Comparison of ENCODE assay signal across 9 cellular contexts in the genomic region with DNA sequence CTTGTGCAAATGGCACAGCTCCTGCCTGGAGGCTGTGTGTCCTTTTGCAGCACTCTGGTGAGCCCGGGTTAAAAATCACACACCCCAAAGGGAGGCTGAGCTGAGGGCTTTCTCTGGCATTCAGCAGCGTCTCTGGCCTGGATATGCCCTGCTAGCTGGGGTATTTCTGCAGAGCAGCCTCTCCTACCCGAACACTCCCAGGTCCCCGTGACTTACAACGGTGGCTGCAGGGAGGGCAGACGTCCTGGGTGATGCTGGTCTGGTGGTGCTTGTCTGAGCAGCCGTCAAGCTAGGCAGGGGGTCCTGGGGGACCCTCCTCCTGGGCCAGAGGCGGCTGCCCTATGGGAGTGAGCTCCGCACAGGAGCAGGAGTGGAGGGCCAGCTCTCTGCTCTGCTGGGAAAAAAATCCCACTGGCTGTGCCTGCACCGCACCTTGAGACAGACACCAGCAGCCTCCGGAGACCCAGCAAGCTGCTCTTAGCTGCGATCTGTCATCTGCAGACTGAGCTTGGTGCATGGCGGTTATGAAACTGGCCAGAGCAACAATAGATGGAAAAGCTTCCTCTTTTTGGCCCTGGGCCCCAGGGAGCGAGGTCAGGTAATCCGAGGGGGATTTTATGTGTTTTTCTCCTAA. TPM values are rescaled to one million over a fixed set of nuclear protein-coding genes. Genes with fewer than 3 reads are reported as not detected.
DNase-seq lines count a peak whose midpoint lies in the region; ATAC-seq and TF ChIP-seq lines count a peak whose summit lies in the region.
"Had no signal": no experiment of that assay in that cellular context is flagged by ENCODE, and none has a peak within 500 bp of the region (broad histone marks: within the 10 kb centered on the region; RNA-seq: fewer than 3 reads in every experiment).

No MANE protein-coding gene starts in this region.

- H3K9ac ChIP-seq in HUES64 (ENCODE audit: low read depth, low read length), result no peak overlapping the region

- H3K36me3 Mint-ChIP-seq in activated naive CD8-positive, alpha-beta T cell treated with anti-CD3 and anti-CD28 coated beads, Interleukin-2, amount 50 U/mL, for 24 hours (ENCODE audit: low read depth), result peaks cover 14% of the 10 kb centered on the region

- WGBS in HUES64, result 45% methylated on average over 15 of the region's 15 CpGs
- 8 to 26% (median 19%) methylated on average over 11 to 15 of the region's 15 CpGs for WGBS in spleen, 5 donors

- H3K9me3 ChIP-seq in HUES64 (ENCODE audit: insufficient read depth, low read depth, low read length) (no peaks in the 10 kb centered on the region), spleen (peaks cover 0 to 7% (median 0%) of the 10 kb centered on the region in 8 donors)

- H3K4me1 ChIP-seq in HUES64 (ENCODE audit: insufficient read depth, low read length) (no peaks in the 10 kb centered on the region), spleen (peaks cover 6 to 46% (median 19%) of the 10 kb centered on the region in 6 donors)

- H3K27ac Mint-ChIP-seq in activated naive CD8-positive, alpha-beta T cell treated with anti-CD3 and anti-CD28 coated beads, Interleukin-2, amount 50 U/mL, for 24 hours, result peak overlapping the region; percentile 49

- no peak for TF ChIP-seq CTCF in spleen (IDR thresholded peaks at IDR 0.05 in 8 of 11, conservative IDR thresholded peaks at IDR 0.05 in 3 of 11)

- intact Hi-C loops in spleen (cut with DNase I; ENCODE audit: low total_unique reads), result no loop called here

- H3K4me3 ChIP-seq in HUES64 (ENCODE audit: low read length) (peak overlapping the region; percentile 10; the same call in 1 of the 2 replicates), spleen (peak overlapping the region in 2 of 8 donors; percentile 6 to 42)

- no peak for DNase-seq in activated naive CD8-positive, alpha-beta T cell treated with anti-CD3 and anti-CD28 coated beads, Interleukin-2, amount 50 U/mL, for 24 hours
- peak; percentile 83 for DNase-seq in spleen
- DNase-seq in stimulated activated CD4-positive, alpha-beta T cell treated with anti-CD3 and anti-CD28 coated beads, Interleukin-15, amount 100 ng/mL, for 24 hours, result no peak
- DNase-seq in NCI-H2107 treated with DMSO at 0.1 percent for 48 hours (lab: John Stamatoyannopoulos, UW; ENCODE audit: unreplicated experiment), result no peak
- no peak for DNase-seq in NCI-H1436 (lab: John Stamatoyannopoulos, UW)

- peaks cover 5% of the 10 kb centered on the region for H3K9me3 Mint-ChIP-seq in activated naive CD8-positive, alpha-beta T cell treated with anti-CD3 and anti-CD28 coated beads, Interleukin-2, amount 50 U/mL, for 24 hours

- H3K27ac ChIP-seq in HUES64 (ENCODE audit: low read depth, low read length), result no peak overlapping the region; the same call in 1 of the 2 replicates
- H3K27ac ChIP-seq in spleen, result peak overlapping the region in 7 of 8 donors; percentile 41 to 73 (median 61)

- no peaks in the 10 kb centered on the region for H3K27me3 ChIP-seq in HUES64 (ENCODE audit: insufficient read depth, low read length)
- H3K27me3 ChIP-seq in spleen (replicated peaks in 1 of 7), result no peaks in the 10 kb centered on the region

- peak overlapping the region; percentile 42 for H3K4me3 Mint-ChIP-seq in activated naive CD8-positive, alpha-beta T cell treated with anti-CD3 and anti-CD28 coated beads, Interleukin-2, amount 50 U/mL, for 24 hours

- H3K36me3 ChIP-seq in HUES64 (ENCODE audit: insufficient read depth, low read length), result no peaks in the 10 kb centered on the region
- H3K36me3 ChIP-seq in spleen, result peaks cover 0 to 23% (median 0%) of the 10 kb centered on the region in 6 donors

- no peaks in the 10 kb centered on the region for H3K27me3 Mint-ChIP-seq in activated naive CD8-positive, alpha-beta T cell treated with anti-CD3 and anti-CD28 coated beads, Interleukin-2, amount 50 U/mL, for 24 hours

- peak; percentile 66 for ATAC-seq in GM18505 (IDR thresholded peaks at IDR 0.05; ENCODE audit: unreplicated experiment)
- peak; percentile 56 for ATAC-seq in GM21529 (IDR thresholded peaks at IDR 0.05; ENCODE audit: unreplicated experiment)
- peak; percentile 29 for ATAC-seq in activated naive CD8-positive, alpha-beta T cell treated with anti-CD3 and anti-CD28 coated beads, Interleukin-2, amount 50 U/mL, for 24 hours

- TF ChIP-seq POLR2A in GM18505 (IDR thresholded peaks at IDR 0.05; ENCODE audit: borderline replicate concordance, extremely low read depth, insufficient read depth, insufficient read length), result peak; percentile 64
- no peak for TF ChIP-seq POLR2A in spleen (IDR thresholded peaks at IDR 0.05)

- peaks cover 34% of the 10 kb centered on the region for H3K4me1 Mint-ChIP-seq in activated naive CD8-positive, alpha-beta T cell treated with anti-CD3 and anti-CD28 coated beads, Interleukin-2, amount 50 U/mL, for 24 hours

RNA-seq across cellular contexts. Expression of gene ASMTL, which starts 41.3 kb away (rescaled TPM):
- 34.2 TPM for polyA plus RNA-seq in HUES64 (2013, experiment 1 of 2)
- 43.4 TPM for polyA plus RNA-seq in HUES64 (2013, experiment 2 of 2)
- total RNA-seq in spleen, result 10 to 100 TPM; 21.3 to 35.5 (median 27.9) TPM
- polyA plus RNA-seq in spleen, result 10 to 100 TPM; 25.0 to 28.8 (median 26.6) TPM

RNA-seq across cellular contexts. Expression of gene P2RY8, which starts 43.0 kb away (rescaled TPM):
- 0.05 TPM for polyA plus RNA-seq in HUES64 (2013, experiment 1 of 2)
- not detected for polyA plus RNA-seq in HUES64 (2013, experiment 2 of 2)
- total RNA-seq in spleen, result 10 to 100 TPM; 19.5 to 32.2 (median 30.0) TPM
- polyA plus RNA-seq in spleen, result 10 to 100 TPM in 1 of 3 donors, 1 to 10 TPM in 2; 8.1 to 15.5 (median 8.5) TPM
- total RNA-seq: endothelial cell of umbilical vein had no signal
- polyA plus RNA-seq: endothelial cell of umbilical vein had no signal
